ENCODE assay signal across 1 cellular context in the genomic region with DNA sequence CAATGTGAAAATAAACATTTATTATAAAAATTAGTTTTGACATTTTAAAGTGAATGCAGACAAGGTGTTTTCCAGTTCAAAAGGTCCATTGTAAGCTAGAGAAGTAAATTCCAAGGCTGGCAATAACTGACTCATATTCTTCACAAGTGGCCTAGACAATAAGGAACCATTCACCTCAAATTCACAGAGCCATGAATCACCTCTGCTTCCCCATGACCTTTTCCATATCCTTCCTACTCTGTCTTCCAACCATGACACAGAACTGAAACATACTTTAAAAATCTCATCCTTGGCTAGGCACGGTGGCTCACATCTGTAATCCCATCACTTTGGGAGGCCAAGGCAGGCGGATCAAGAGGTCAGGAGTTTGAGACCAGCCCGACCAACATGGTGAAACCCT.
TF ChIP-seq lines count a peak whose summit lies in the region.

No MANE protein-coding gene starts in this region.

TF ChIP-seq in A549, 52 proteins besides CTCF, POLR2A, EP300 and RAD21 (continued from another document):
- TF ChIP-seq, protein P1, sequence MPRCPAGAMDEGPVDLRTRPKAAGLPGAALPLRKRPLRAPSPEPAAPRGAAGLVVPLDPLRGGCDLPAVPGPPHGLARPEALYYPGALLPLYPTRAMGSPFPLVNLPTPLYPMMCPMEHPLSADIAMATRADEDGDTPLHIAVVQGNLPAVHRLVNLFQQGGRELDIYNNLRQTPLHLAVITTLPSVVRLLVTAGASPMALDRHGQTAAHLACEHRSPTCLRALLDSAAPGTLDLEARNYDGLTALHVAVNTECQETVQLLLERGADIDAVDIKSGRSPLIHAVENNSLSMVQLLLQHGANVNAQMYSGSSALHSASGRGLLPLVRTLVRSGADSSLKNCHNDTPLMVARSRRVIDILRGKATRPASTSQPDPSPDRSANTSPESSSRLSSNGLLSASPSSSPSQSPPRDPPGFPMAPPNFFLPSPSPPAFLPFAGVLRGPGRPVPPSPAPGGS (IDR thresholded peaks at IDR 0.05), result no peak
- TF ChIP-seq MYC (IDR thresholded peaks at IDR 0.05; ENCODE audit: borderline replicate concordance, low read length), result no peak
- no peak for TF ChIP-seq ZSCAN20 (CRISPR knock-in tag; IDR thresholded peaks at IDR 0.05)
